8 cellular contexts compared by ENCODE assay signal in the genomic region with DNA sequence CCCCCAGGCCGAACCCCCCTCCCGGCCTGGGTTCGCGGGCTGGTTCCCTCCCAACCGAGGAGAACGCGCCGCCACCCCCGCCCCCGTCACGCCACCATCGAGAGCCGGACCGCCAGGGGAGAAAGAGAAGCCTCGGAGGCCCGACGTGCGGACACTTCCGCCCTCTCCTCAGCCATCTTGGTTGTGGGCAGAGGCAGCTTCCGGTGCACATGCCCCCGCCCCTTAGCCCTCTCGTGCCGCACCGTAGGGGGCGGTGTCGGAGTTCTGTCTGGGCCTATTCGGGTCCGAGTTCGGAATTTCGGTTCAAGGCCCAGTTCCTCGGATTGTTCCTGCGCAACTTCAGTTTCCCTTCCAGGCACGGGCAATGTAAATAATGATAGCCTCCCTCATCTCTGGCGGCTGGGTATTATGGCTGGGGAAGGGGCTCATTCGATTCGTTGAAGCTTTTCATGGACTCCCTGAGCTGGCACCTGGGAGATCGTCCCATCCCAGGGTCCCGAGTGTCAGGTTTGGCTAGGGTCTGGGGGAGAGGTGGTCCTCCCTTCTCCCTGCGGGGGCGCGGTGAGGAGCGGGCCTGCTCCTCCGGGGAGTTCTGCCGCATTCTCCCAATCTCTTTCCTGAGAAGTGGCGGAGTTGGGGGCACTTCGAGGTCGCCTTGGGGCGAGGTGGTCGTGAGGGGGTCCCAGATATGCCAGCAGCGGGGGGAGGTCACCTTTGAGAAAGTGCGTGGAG. TPM values are rescaled to one million over a fixed set of nuclear protein-coding genes. Genes with fewer than 3 reads are reported as not detected.
A peak's percentile ranks its signal among the peaks of the same experiment; 100 is the strongest.
DNase-seq lines count a peak whose midpoint lies in the region; ATAC-seq, FAIRE-seq and TF ChIP-seq lines count a peak whose summit lies in the region.

Gene IER2, plus strand, starts transcription at position 225 of the 732 bp plus-strand sequence. CDS start 2,776 bp downstream, outside the sequence.
A gene with protein sequence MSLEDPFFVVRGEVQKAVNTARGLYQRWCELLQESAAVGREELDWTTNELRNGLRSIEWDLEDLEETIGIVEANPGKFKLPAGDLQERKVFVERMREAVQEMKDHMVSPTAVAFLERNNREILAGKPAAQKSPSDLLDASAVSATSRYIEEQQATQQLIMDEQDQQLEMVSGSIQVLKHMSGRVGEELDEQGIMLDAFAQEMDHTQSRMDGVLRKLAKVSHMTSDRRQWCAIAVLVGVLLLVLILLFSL (minus strand): TSS at position 189 of the 732 bp plus-strand sequence. CDS start 202 bp downstream, outside the sequence.

- peak within 1 kb of the TSS; percentile 82 to 93 for H3K4me3 ChIP-seq in cardiac fibroblast (replicated peaks in 1 of 2; ENCODE audit: low read depth in 2 of 2, low read length in 2 of 2)

- DNase-seq in NCI-H226 (peak; percentile 95), activated B cell treated with CpG ODN at 0.5 μM for 24 hours (peak; percentile 88), cardiac fibroblast (ENCODE audit: low read depth in 2 of 2) (peak; percentile 95 to 97), inferior parietal cortex (ENCODE audit: extremely low spot score) (peak; percentile 97)
- DNase-seq in stimulated activated CD4-positive, alpha-beta T cell treated with anti-CD3 and anti-CD28 coated beads, Interleukin-12 subunit alpha, Interleukin-12 subunit beta, amount 100 ng/mL, for 24 hours (ENCODE audit: low read depth in 2 of 2) = peak; percentile 86 to 89

- TF ChIP-seq CTCF in activated B cell treated with CpG ODN at 0.5 μM for 24 hours (IDR thresholded peaks at IDR 0.05) (no peak), cardiac fibroblast (IDR thresholded peaks at IDR 0.05; ENCODE audit: low read depth, low read length) (peak; percentile 49)

- CTCF ChIA-PET in activated B cell treated with CpG ODN at 0.5 μM for 24 hours (lab: Charles Lee) = interaction anchor here (0.9 to 1.8 kb wide), 7 partner anchors 18 to 112 kb away, joined by 3 to 18 read pairs (median 3); partner anchors contain the start of gene NACC1

- H3K4me1 Mint-ChIP-seq in activated B cell treated with CpG ODN at 0.5 μM for 24 hours = peaks cover 40% of the 10 kb centered on the region

- no peaks in the 10 kb centered on the region for H3K27me3 Mint-ChIP-seq in activated B cell treated with CpG ODN at 0.5 μM for 24 hours

- intact Hi-C loops in activated B cell treated with CpG ODN at 0.5 μM for 24 hours (cut with micrococcal nuclease) = loop anchor here (1.0 to 10.0 kb wide), 9 partner anchors 16 to 987 kb away; partner anchors contain the start of genes ASF1B, CALR, LYL1 and RFX1

- POLR2A ChIA-PET in activated B cell treated with CpG ODN at 0.5 μM for 24 hours (lab: Charles Lee) = interaction anchor here (0.6 to 5.0 kb wide), 18 partner anchors 16 to 1351 kb away, joined by 3 to 258 read pairs (median 4); partner anchors contain the start of genes LYL1, NACC1 and TRMT1

- no peaks in the 10 kb centered on the region for H3K9me3 Mint-ChIP-seq in activated B cell treated with CpG ODN at 0.5 μM for 24 hours

- ATAC-seq in GM18520 (IDR thresholded peaks at IDR 0.05; ENCODE audit: unreplicated experiment) = peak; percentile 26
- peak; percentile 37 for ATAC-seq in HG03159 (IDR thresholded peaks at IDR 0.05; ENCODE audit: unreplicated experiment)
- peak; percentile 45 for ATAC-seq in activated B cell treated with CpG ODN at 0.5 μM for 24 hours (ENCODE audit: low read depth)

- H3K27ac Mint-ChIP-seq in activated B cell treated with CpG ODN at 0.5 μM for 24 hours = peak within 1 kb of the TSS; percentile 99

- H3K36me3 Mint-ChIP-seq in activated B cell treated with CpG ODN at 0.5 μM for 24 hours (ENCODE audit: low read depth) = peaks cover 44% of the 10 kb centered on the region

- H3K4me3 Mint-ChIP-seq in activated B cell treated with CpG ODN at 0.5 μM for 24 hours = peak within 1 kb of the TSS; percentile 99

- FAIRE-seq in A204.1 (lab: Jason Lieb, UNC) = peak; percentile 79

RNA-seq across cellular contexts. Expression of gene IER2, which starts in this region (rescaled TPM):
- total RNA-seq in activated B cell treated with CpG ODN at 0.5 μM for 24 hours = 116 and 119 TPM in 2 replicates

RNA-seq across cellular contexts. Expression of the second gene that starts in this region (rescaled TPM):
- 41.7 and 43.6 TPM in 2 replicates for total RNA-seq in activated B cell treated with CpG ODN at 0.5 μM for 24 hours

Comparison
In these comparisons a context has a peak if more than half of its experiments do, and no peak if none do; other contexts are left out.
1. Peak in every context shown above with its lines: DNase-seq, ATAC-seq and H3K4me3 ChIP-seq.